1 cellular context compared by ENCODE assay signal in genomic region chr17:43528319-43528987, GRCh38.
TF ChIP-seq lines count a peak whose summit lies in the region.

No MANE protein-coding gene starts in this region.

TF ChIP-seq in HepG2, 621 proteins besides CTCF, POLR2A, EP300 and RAD21 (continued from another document and continues in another):
- TF ChIP-seq PRDM15 (CRISPR knock-in tag; IDR thresholded peaks at IDR 0.05), result no peak
- no peak for TF ChIP-seq DNMT3B (CRISPR knock-in tag; conservative IDR thresholded peaks at IDR 0.05)
- TF ChIP-seq, protein P1, sequence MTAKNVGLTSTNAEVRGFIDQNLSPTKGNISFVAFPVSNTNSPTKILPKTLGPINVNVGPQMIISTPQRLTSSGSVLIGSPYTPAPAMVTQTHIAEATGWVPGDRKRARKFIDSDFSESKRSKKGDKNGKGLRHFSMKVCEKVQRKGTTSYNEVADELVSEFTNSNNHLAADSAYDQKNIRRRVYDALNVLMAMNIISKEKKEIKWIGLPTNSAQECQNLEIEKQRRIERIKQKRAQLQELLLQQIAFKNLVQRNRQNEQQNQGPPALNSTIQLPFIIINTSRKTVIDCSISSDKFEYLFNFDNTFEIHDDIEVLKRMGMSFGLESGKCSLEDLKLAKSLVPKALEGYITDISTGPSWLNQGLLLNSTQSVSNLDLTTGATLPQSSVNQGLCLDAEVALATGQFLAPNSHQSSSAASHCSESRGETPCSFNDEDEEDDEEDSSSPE (CRISPR knock-in tag; IDR thresholded peaks at IDR 0.05), result no peak; the same call in 1 of the 2 replicates
- TF ChIP-seq, protein P2, sequence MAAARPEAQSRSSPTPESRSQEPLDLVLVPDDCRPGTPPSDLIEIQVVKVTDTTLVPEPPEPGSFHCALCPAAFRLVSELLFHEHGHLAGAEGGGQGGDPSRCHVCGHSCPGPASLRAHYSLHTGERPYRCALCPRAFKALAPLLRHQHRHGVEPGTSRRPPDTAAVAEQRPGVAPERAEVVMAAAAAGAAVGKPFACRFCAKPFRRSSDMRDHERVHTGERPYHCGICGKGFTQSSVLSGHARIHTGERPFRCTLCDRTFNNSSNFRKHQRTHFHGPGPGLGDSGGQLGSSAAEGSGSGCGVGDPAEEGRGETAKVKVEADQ (CRISPR knock-in tag; IDR thresholded peaks at IDR 0.05; ENCODE audit: borderline replicate concordance), result 0 out of 2 replicates have a peak, but pooled peaks have one; percentile 63
- TF ChIP-seq, protein P3, sequence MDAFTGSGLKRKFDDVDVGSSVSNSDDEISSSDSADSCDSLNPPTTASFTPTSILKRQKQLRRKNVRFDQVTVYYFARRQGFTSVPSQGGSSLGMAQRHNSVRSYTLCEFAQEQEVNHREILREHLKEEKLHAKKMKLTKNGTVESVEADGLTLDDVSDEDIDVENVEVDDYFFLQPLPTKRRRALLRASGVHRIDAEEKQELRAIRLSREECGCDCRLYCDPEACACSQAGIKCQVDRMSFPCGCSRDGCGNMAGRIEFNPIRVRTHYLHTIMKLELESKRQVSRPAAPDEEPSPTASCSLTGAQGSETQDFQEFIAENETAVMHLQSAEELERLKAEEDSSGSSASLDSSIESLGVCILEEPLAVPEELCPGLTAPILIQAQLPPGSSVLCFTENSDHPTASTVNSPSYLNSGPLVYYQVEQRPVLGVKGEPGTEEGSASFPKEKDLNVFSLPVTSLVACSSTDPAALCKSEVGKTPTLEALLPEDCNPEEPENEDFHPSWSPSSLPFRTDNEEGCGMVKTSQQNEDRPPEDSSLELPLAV (CRISPR knock-in tag; conservative IDR thresholded peaks at IDR 0.05; ENCODE audit: low read depth), result no peak
- TF ChIP-seq CEBPG (CRISPR knock-in tag; IDR thresholded peaks at IDR 0.05), result peak; percentile 37; the same call in 1 of the 2 replicates
- TF ChIP-seq SRSF4 (IDR thresholded peaks at IDR 0.05; ENCODE audit: low read depth, low read length, poor library complexity, severe bottlenecking), result no peak
- TF ChIP-seq FOXO1 (CRISPR knock-in tag; IDR thresholded peaks at IDR 0.05), result 0 out of 2 replicates have a peak, but pooled peaks have one; percentile 9
- TF ChIP-seq ZNF776 (CRISPR knock-in tag; IDR thresholded peaks at IDR 0.05), result no peak
- no peak for TF ChIP-seq TARDBP (CRISPR knock-in tag; IDR thresholded peaks at IDR 0.05)
- peak; percentile 92 for TF ChIP-seq SAP130 (CRISPR knock-in tag; IDR thresholded peaks at IDR 0.05; ENCODE audit: low read depth)
- TF ChIP-seq ZNF7 (CRISPR knock-in tag; IDR thresholded peaks at IDR 0.05), result no peak
- TF ChIP-seq, protein P4, sequence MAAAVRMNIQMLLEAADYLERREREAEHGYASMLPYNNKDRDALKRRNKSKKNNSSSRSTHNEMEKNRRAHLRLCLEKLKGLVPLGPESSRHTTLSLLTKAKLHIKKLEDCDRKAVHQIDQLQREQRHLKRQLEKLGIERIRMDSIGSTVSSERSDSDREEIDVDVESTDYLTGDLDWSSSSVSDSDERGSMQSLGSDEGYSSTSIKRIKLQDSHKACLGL (CRISPR knock-in tag; IDR thresholded peaks at IDR 0.05), result no peak
- no peak for TF ChIP-seq TCF7L2 (IDR thresholded peaks at IDR 0.05; ENCODE audit: low read depth, low read length)
- TF ChIP-seq HOXA9 (CRISPR knock-in tag; IDR thresholded peaks at IDR 0.05; ENCODE audit: borderline replicate concordance), result no peak
- peak; percentile 92; the same call in 1 of the 2 replicates for TF ChIP-seq FIP1L1 (IDR thresholded peaks at IDR 0.05; ENCODE audit: borderline replicate concordance, insufficient read depth, low read depth, low read length)
- TF ChIP-seq ZNF296 (CRISPR knock-in tag; conservative IDR thresholded peaks at IDR 0.05), result peak; percentile 47; the same call in 1 of the 2 replicates
- TF ChIP-seq TP53 (CRISPR knock-in tag; conservative IDR thresholded peaks at IDR 0.05), result 0 out of 2 replicates have a peak, but pooled peaks have one; percentile 40
- peak; percentile 42; the same call in 1 of the 2 replicates for TF ChIP-seq KMT2A (CRISPR knock-in tag; IDR thresholded peaks at IDR 0.05)
- TF ChIP-seq RXRB (CRISPR knock-in tag; IDR thresholded peaks at IDR 0.05; ENCODE audit: borderline replicate concordance), result peak; percentile 92
- no peak for TF ChIP-seq TRIM24 (CRISPR knock-in tag; IDR thresholded peaks at IDR 0.05)
- TF ChIP-seq, protein P5, sequence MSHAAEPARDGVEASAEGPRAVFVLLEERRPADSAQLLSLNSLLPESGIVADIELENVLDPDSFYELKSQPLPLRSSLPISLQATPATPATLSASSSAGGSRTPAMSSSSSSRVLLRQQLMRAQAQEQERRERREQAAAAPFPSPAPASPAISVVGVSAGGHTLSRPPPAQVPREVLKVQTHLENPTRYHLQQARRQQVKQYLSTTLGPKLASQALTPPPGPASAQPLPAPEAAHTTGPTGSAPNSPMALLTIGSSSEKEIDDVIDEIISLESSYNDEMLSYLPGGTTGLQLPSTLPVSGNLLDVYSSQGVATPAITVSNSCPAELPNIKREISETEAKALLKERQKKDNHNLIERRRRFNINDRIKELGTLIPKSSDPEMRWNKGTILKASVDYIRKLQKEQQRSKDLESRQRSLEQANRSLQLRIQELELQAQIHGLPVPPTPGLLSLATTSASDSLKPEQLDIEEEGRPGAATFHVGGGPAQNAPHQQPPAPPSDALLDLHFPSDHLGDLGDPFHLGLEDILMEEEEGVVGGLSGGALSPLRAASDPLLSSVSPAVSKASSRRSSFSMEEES (CRISPR knock-in tag; IDR thresholded peaks at IDR 0.05), result peak; percentile 67
- peak; percentile 61; the same call in 1 of the 2 replicates for TF ChIP-seq BRD4 (CRISPR knock-in tag; IDR thresholded peaks at IDR 0.05)
- TF ChIP-seq NRL (CRISPR knock-in tag; IDR thresholded peaks at IDR 0.05; ENCODE audit: borderline replicate concordance), result no peak
- TF ChIP-seq, protein P6, sequence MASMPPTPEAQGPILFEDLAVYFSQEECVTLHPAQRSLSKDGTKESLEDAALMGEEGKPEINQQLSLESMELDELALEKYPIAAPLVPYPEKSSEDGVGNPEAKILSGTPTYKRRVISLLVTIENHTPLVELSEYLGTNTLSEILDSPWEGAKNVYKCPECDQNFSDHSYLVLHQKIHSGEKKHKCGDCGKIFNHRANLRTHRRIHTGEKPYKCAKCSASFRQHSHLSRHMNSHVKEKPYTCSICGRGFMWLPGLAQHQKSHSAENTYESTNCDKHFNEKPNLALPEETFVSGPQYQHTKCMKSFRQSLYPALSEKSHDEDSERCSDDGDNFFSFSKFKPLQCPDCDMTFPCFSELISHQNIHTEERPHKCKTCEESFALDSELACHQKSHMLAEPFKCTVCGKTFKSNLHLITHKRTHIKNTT (CRISPR knock-in tag; IDR thresholded peaks at IDR 0.05), result no peak
- peak; percentile 96 for TF ChIP-seq ZNF687 (CRISPR knock-in tag; IDR thresholded peaks at IDR 0.05)
- TF ChIP-seq RBAK (CRISPR knock-in tag; IDR thresholded peaks at IDR 0.05), result no peak
- no peak for TF ChIP-seq GABPA (IDR thresholded peaks at IDR 0.05; ENCODE audit: low read depth, low read length)
- no peak for TF ChIP-seq GABPA (CRISPR knock-in tag; IDR thresholded peaks at IDR 0.05; ENCODE audit: low read depth)
- TF ChIP-seq ZNF557 (CRISPR knock-in tag; IDR thresholded peaks at IDR 0.05), result no peak; the same call in 1 of the 2 replicates
- TF ChIP-seq, protein P7, sequence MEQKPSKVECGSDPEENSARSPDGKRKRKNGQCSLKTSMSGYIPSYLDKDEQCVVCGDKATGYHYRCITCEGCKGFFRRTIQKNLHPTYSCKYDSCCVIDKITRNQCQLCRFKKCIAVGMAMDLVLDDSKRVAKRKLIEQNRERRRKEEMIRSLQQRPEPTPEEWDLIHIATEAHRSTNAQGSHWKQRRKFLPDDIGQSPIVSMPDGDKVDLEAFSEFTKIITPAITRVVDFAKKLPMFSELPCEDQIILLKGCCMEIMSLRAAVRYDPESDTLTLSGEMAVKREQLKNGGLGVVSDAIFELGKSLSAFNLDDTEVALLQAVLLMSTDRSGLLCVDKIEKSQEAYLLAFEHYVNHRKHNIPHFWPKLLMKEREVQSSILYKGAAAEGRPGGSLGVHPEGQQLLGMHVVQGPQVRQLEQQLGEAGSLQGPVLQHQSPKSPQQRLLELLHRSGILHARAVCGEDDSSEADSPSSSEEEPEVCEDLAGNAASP (CRISPR knock-in tag; IDR thresholded peaks at IDR 0.05; ENCODE audit: borderline replicate concordance), result peak; percentile 63
- TF ChIP-seq ZNF841 (CRISPR knock-in tag; IDR thresholded peaks at IDR 0.05; ENCODE audit: borderline replicate concordance), result no peak
